Comparison of ENCODE assay signal across 26 cellular contexts in the genomic region with DNA sequence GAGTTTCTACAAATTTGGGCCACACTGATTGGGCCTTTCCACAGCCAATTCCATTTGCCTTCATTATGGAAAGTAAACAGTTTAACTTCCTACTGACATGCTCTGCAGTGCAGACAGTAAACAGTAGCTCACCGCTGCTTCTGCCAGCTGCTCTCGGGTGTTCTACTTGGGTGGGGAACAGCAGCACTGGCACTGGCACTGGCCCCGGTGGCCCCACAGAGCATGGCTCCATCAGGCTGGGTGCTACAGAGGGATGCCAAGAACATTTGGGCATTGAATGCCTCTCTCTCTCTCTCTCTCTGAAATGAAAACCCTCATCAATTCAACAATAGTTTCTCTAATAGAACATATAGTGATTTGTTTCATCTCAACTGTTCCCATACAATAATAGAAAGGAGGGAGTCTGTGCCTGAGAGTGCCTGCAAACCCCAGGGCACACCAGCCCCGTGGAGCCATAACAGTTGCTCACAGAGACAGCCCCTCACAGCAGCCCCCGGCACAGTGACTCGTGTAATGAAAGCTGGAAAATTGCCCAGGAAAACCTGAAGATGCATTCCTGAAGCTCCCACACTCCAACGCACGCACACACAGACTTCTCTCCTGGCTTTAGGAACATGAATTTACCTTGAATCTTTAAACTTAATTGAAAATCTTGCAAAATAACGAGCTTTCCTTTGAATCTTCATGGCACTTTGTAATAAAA. TPM values are rescaled to one million over a fixed set of nuclear protein-coding genes. Genes with fewer than 3 reads are reported as not detected.
A peak's percentile ranks its signal among the peaks of the same experiment; 100 is the strongest.
DNase-seq lines count a peak whose midpoint lies in the region; ATAC-seq and TF ChIP-seq lines count a peak whose summit lies in the region.
"Had no signal": no experiment of that assay in that cellular context is flagged by ENCODE, and none has a peak within 500 bp of the region (broad histone marks: within the 10 kb centered on the region; RNA-seq: fewer than 3 reads in every experiment).

No MANE protein-coding gene starts in this region.

- H3K27ac Mint-ChIP-seq in activated T-cell treated with anti-CD3 and anti-CD28 coated beads, Interleukin-2, amount 50 U/mL, for 72 hours = no peak overlapping the region
- H3K27ac Mint-ChIP-seq: activated CD8-positive, alpha-beta memory T cell treated with anti-CD3 and anti-CD28 coated beads, Interleukin-2, amount 10 ng/mL, durations not matched to agents 7 days and 5 days; activated naive CD8-positive, alpha-beta T cell treated with anti-CD3 and anti-CD28 coated beads, Interleukin-2, amount 10 ng/mL, durations not matched to agents 7 days and 5 days; activated T-helper 2 cell treated with anti-CD3 and anti-CD28 coated beads, Interferon-gamma antibody, Interleukin-2, Interleukin-4, amounts not matched to agents 10 μg/mL and 5 μg/mL and 100 μg/mL, durations not matched to agents 14 hours and 24 hours and 36 hours; natural killer cell had no signal

- peaks cover 16% of the 10 kb centered on the region for H3K27me3 Mint-ChIP-seq in activated T-cell treated with anti-CD3 and anti-CD28 coated beads, Interleukin-2, amount 50 U/mL, for 72 hours (ENCODE audit: low read depth)

- no peaks in the 10 kb centered on the region for H3K36me3 Mint-ChIP-seq in activated T-cell treated with anti-CD3 and anti-CD28 coated beads, Interleukin-2, amount 50 U/mL, for 72 hours (ENCODE audit: insufficient read depth in 2 of 2)
- H3K36me3 Mint-ChIP-seq: activated CD8-positive, alpha-beta memory T cell treated with anti-CD3 and anti-CD28 coated beads, Interleukin-2, amount 10 ng/mL, durations not matched to agents 7 days and 5 days; activated naive CD8-positive, alpha-beta T cell treated with anti-CD3 and anti-CD28 coated beads, Interleukin-2, amount 10 ng/mL, durations not matched to agents 7 days and 5 days; CD8-positive, alpha-beta memory T cell; natural killer cell had no signal

- BruUV-seq in IMR-90 (replicated peaks; lab: Mats Ljungman, UMichigan) = no TSS peak
- BruUV-seq in mammary epithelial cell (replicated peaks; lab: Mats Ljungman, UMichigan) = no TSS peak

- no peak overlapping the region for H3K14ac ChIP-seq in IMR-90 (replicated peaks; ENCODE audit: low read depth, low read length)
- no peak overlapping the region for H3K14ac ChIP-seq in mesenchymal stem cell (ENCODE audit: low read length in 2 of 2)

- H3K27ac ChIP-seq in IMR-90 (ENCODE audit: insufficient read depth, low read length) (no peak overlapping the region), mammary epithelial cell (ENCODE audit: insufficient read depth, low read depth, low read length) (peak overlapping the region; percentile 47), mesenchymal stem cell (ENCODE audit: low read length, poor library complexity, severe bottlenecking) (no peak overlapping the region), smooth muscle cell (ENCODE audit: low read depth) (no peak overlapping the region)
- H3K27ac ChIP-seq: dorsolateral prefrontal cortex, gastrocnemius medialis, tibial artery had no signal

- no peak overlapping the region for H3K56ac ChIP-seq in IMR-90 (ENCODE audit: extremely low read depth, insufficient read depth, low read length)

- peak overlapping the region; percentile 70 for H2AFZ ChIP-seq in IMR-90 (replicated peaks; ENCODE audit: low read length, poor library complexity)
- H2AFZ ChIP-seq in mammary epithelial cell (ENCODE audit: low read depth, low read length) = peak overlapping the region; percentile 88
- no peak overlapping the region for H2AFZ ChIP-seq in mesenchymal stem cell (ENCODE audit: low read depth, low read length)
- H2AFZ ChIP-seq in smooth muscle cell (ENCODE audit: low read depth) = no peak overlapping the region

- H3K36me3 ChIP-seq in IMR-90 (ENCODE audit: control insufficient read depth, insufficient read depth, low read length) (no peaks in the 10 kb centered on the region), mammary epithelial cell (ENCODE audit: insufficient read depth, low read length) (no peaks in the 10 kb centered on the region), mesenchymal stem cell (ENCODE audit: control insufficient read depth in 1 of 2, insufficient read depth in 2 of 2, low read depth in 1 of 2, low read length in 2 of 2) (no peaks in the 10 kb centered on the region), smooth muscle cell (ENCODE audit: low read depth) (no peaks in the 10 kb centered on the region)
- H3K36me3 ChIP-seq: gastrocnemius medialis, tibial artery had no signal

- H3K79me2 ChIP-seq in mammary epithelial cell (ENCODE audit: insufficient read depth, low read length) = no peaks in the 10 kb centered on the region
- no peaks in the 10 kb centered on the region for H3K79me2 ChIP-seq in smooth muscle cell (ENCODE audit: low read depth)

- H2BK12ac ChIP-seq in mesenchymal stem cell (ENCODE audit: low read length in 2 of 2) = no peak overlapping the region

- H3K4me1 Mint-ChIP-seq in activated T-cell treated with anti-CD3 and anti-CD28 coated beads, Interleukin-2, amount 50 U/mL, for 72 hours (ENCODE audit: low read depth) = no peaks in the 10 kb centered on the region
- H3K4me1 Mint-ChIP-seq: activated CD8-positive, alpha-beta memory T cell treated with anti-CD3 and anti-CD28 coated beads, Interleukin-2, amount 10 ng/mL, durations not matched to agents 7 days and 5 days; activated naive CD8-positive, alpha-beta T cell treated with anti-CD3 and anti-CD28 coated beads, Interleukin-2, amount 10 ng/mL, durations not matched to agents 7 days and 5 days; CD8-positive, alpha-beta memory T cell; natural killer cell had no signal

- H3K9me3 ChIP-seq in IMR-90 (ENCODE audit: control insufficient read depth, insufficient read depth, low read length) (no peaks in the 10 kb centered on the region), mammary epithelial cell (replicated peaks; ENCODE audit: insufficient read depth, low read length) (no peaks in the 10 kb centered on the region), mesenchymal stem cell (ENCODE audit: control insufficient read depth, low read length) (peaks cover 6% of the 10 kb centered on the region), smooth muscle cell (replicated peaks; ENCODE audit: low read depth) (no peaks in the 10 kb centered on the region)
- H3K9me3 ChIP-seq: gastrocnemius medialis had no signal

- H3K4me2 ChIP-seq in IMR-90 (ENCODE audit: low read depth, low read length) = peak overlapping the region; percentile 44
- peak overlapping the region; percentile 34 for H3K4me2 ChIP-seq in mammary epithelial cell (ENCODE audit: insufficient read depth, low read depth, low read length)
- peak overlapping the region; percentile 18 for H3K4me2 ChIP-seq in mesenchymal stem cell (ENCODE audit: low read length, poor library complexity, severe bottlenecking)
- no peak overlapping the region for H3K4me2 ChIP-seq in smooth muscle cell

- H3K18ac ChIP-seq in IMR-90 (ENCODE audit: low read depth, low read length) (no peak overlapping the region), mesenchymal stem cell (ENCODE audit: low read depth in 1 of 2, low read length in 2 of 2) (no peak overlapping the region)

- POLR2A ChIA-PET in IMR-90 (lab: Charles Lee; ENCODE audit: unreplicated experiment) = interaction anchor here (0.6 kb wide), 1 partner anchor 10 kb away, joined by 5 read pairs; no protein-coding TSS in a partner anchor

- H3K4ac ChIP-seq in IMR-90 (ENCODE audit: low read depth, low read length) (no peak overlapping the region), mesenchymal stem cell (ENCODE audit: low read depth in 1 of 2, low read length in 2 of 2) (no peak overlapping the region)

- H2BK15ac ChIP-seq in IMR-90 (ENCODE audit: low read depth, low read length) (no peak overlapping the region), mesenchymal stem cell (ENCODE audit: low read depth, poor library complexity, severe bottlenecking) (no peak overlapping the region)

- H3K23ac ChIP-seq in IMR-90 (ENCODE audit: low read depth, low read length) = no peak overlapping the region
- no peak overlapping the region for H3K23ac ChIP-seq in mesenchymal stem cell (ENCODE audit: low read length in 2 of 2)

- intact Hi-C loops in IMR-90 (cut with micrococcal nuclease) = no loop called here
- intact Hi-C loops in mammary epithelial cell (cut with micrococcal nuclease) = loop anchor here (2.0 kb wide), 1 partner anchor 150 kb away; no protein-coding TSS in a partner anchor

- TF ChIP-seq RAD21 in IMR-90 (IDR thresholded peaks at IDR 0.05; ENCODE audit: low read length) = no peak

- DNase-seq in Daoy (ENCODE audit: low read depth) (peak; percentile 36), IMR-90 (no peak), mammary epithelial cell (peak; percentile 64), mesenchymal stem cell (no peak), activated T-cell treated with anti-CD3 and anti-CD28 coated beads for 4 hours (no peak), smooth muscle cell (lab: John Stamatoyannopoulos, UW; ENCODE audit: unreplicated experiment) (no peak)
- no peak for DNase-seq in activated T-cell treated with anti-CD3 and anti-CD28 coated beads, Interleukin-2, amount 50 U/mL, for 72 hours
- DNase-seq: activated CD4-positive, alpha-beta T cell treated with anti-CD3 and anti-CD28 coated beads for 4 hours; activated CD8-positive, alpha-beta memory T cell treated with anti-CD3 and anti-CD28 coated beads, Interleukin-2, amount 10 ng/mL, durations not matched to agents 7 days and 5 days; activated naive CD8-positive, alpha-beta T cell treated with anti-CD3 and anti-CD28 coated beads, Interleukin-2, amount 10 ng/mL, durations not matched to agents 7 days and 5 days; CD8-positive, alpha-beta memory T cell; central memory CD4-positive, alpha-beta T cell; dorsolateral prefrontal cortex; EL; gastrocnemius medialis; H7; natural killer cell; NCI-H187 treated with DMSO at 0.1 percent for 48 hours; NCI-H524; stimulated activated CD4-positive, alpha-beta T cell treated with anti-CD3 and anti-CD28 coated beads, Interleukin-2, amount 100 ng/mL, for 24 hours; stimulated activated naive CD4-positive, alpha-beta T cell; SW 1271; tibial artery had no signal

- TF ChIP-seq POLR2A in IMR-90 (IDR thresholded peaks at IDR 0.05; ENCODE audit: low read depth, low read length) = no peak

- H3K4me3 Mint-ChIP-seq in activated T-cell treated with anti-CD3 and anti-CD28 coated beads, Interleukin-2, amount 50 U/mL, for 72 hours = no peak overlapping the region
- H3K4me3 Mint-ChIP-seq: activated CD8-positive, alpha-beta memory T cell treated with anti-CD3 and anti-CD28 coated beads, Interleukin-2, amount 10 ng/mL, durations not matched to agents 7 days and 5 days; activated naive CD8-positive, alpha-beta T cell treated with anti-CD3 and anti-CD28 coated beads, Interleukin-2, amount 10 ng/mL, durations not matched to agents 7 days and 5 days; CD8-positive, alpha-beta memory T cell; natural killer cell had no signal

- dilution Hi-C loops in IMR-90 (cut with HindIII; ENCODE audit: low sequenced_read_pairs, unreplicated experiment) (no loop called here), mammary epithelial cell (cut with HindIII; ENCODE audit: low sequenced_read_pairs) (no loop called here)

- ATAC-seq in IMR-90 (ENCODE audit: low read depth) = no peak
- no peak for ATAC-seq in activated T-cell treated with anti-CD3 and anti-CD28 coated beads, Interleukin-2, amount 50 U/mL, for 72 hours (replicated peaks in 1 of 2)
- ATAC-seq: activated CD8-positive, alpha-beta memory T cell treated with anti-CD3 and anti-CD28 coated beads, Interleukin-2, amount 10 ng/mL, durations not matched to agents 7 days and 5 days; gastrocnemius medialis; natural killer cell had no signal

- no peak overlapping the region for H2BK20ac ChIP-seq in IMR-90 (ENCODE audit: low read depth, low read length)

- CTCF ChIA-PET in IMR-90 (lab: Yijun Ruan, JAX) = no interaction called here
- CTCF ChIA-PET in mammary epithelial cell (lab: Charles Lee; ENCODE audit: low non-redundant PET) = no interaction called here

- no peak overlapping the region for H4K5ac ChIP-seq in IMR-90 (ENCODE audit: low read depth, low read length)

- H3K9me3 Mint-ChIP-seq in activated T-cell treated with anti-CD3 and anti-CD28 coated beads, Interleukin-2, amount 50 U/mL, for 72 hours = no peaks in the 10 kb centered on the region
- H3K9me3 Mint-ChIP-seq: activated naive CD8-positive, alpha-beta T cell treated with anti-CD3 and anti-CD28 coated beads, Interleukin-2, amount 10 ng/mL, durations not matched to agents 7 days and 5 days; activated T-helper 2 cell treated with anti-CD3 and anti-CD28 coated beads, Interferon-gamma antibody, Interleukin-2, Interleukin-4, amounts not matched to agents 10 μg/mL and 5 μg/mL and 100 μg/mL, durations not matched to agents 14 hours and 24 hours and 36 hours; CD8-positive, alpha-beta memory T cell; natural killer cell had no signal

- no peak overlapping the region for H4K91ac ChIP-seq in IMR-90 (ENCODE audit: insufficient read depth, low read depth, low read length)
- no peak overlapping the region for H4K91ac ChIP-seq in mesenchymal stem cell (ENCODE audit: low read length)

- H4K8ac ChIP-seq in IMR-90 (ENCODE audit: low read depth in 2 of 2, low read length in 2 of 2) (no peak overlapping the region), mesenchymal stem cell (ENCODE audit: low read length) (no peak overlapping the region)

- H3K4me3 ChIP-seq in IMR-90 (ENCODE audit: insufficient read depth, low read depth, low read length) (no peak overlapping the region), mammary epithelial cell (replicated peaks in 1 of 3; ENCODE audit: insufficient read depth in 1 of 3, low read depth in 2 of 3, low read length in 3 of 3) (no peak overlapping the region), mesenchymal stem cell (ENCODE audit: insufficient read depth in 1 of 2, low read depth in 1 of 2, low read length in 2 of 2) (no peak overlapping the region), smooth muscle cell (no peak overlapping the region)
- H3K4me3 ChIP-seq: dorsolateral prefrontal cortex, gastrocnemius medialis, tibial artery had no signal

- H2BK120ac ChIP-seq in IMR-90 (ENCODE audit: low read depth, low read length) (no peak overlapping the region), mesenchymal stem cell (ENCODE audit: low read depth, low read length) (no peak overlapping the region)

- H3K4me1 ChIP-seq in IMR-90 (ENCODE audit: control insufficient read depth, insufficient read depth, low read length) (no peaks in the 10 kb centered on the region), mammary epithelial cell (ENCODE audit: insufficient read depth, low read length) (peaks cover 36% of the 10 kb centered on the region), mesenchymal stem cell (ENCODE audit: control insufficient read depth, insufficient read depth, low read depth, low read length) (peaks cover 5% of the 10 kb centered on the region), smooth muscle cell (ENCODE audit: low read depth) (no peaks in the 10 kb centered on the region)
- H3K4me1 ChIP-seq: gastrocnemius medialis, tibial artery had no signal

- H3K9me1 ChIP-seq in IMR-90 (ENCODE audit: insufficient read depth, low read length) = no peaks in the 10 kb centered on the region

- H2AK5ac ChIP-seq in IMR-90 (ENCODE audit: low read depth, low read length) (no peak overlapping the region), mesenchymal stem cell (ENCODE audit: low read length, severe bottlenecking) (no peak overlapping the region)

- WGBS in IMR-90 (ENCODE audit: extremely low coverage in 2 of 2, insufficient read length in 1 of 2), 2 experiments = no CpG with 5 or more reads among the region's 9 CpGs
- 12% methylated on average over 9 of the region's 9 CpGs for WGBS in mammary epithelial cell (ENCODE audit: low coverage, missing lambda C conversion rate)
- WGBS in mesenchymal stem cell = 68% methylated on average over 8 of the region's 9 CpGs
- 60% methylated on average over 9 of the region's 9 CpGs for WGBS in smooth muscle cell (ENCODE audit: low lambda C conversion rate)

- in situ Hi-C loops in IMR-90 (cut with MboI; ENCODE audit: low sequenced_read_pairs) (no loop called here), mammary epithelial cell (cut with MboI; ENCODE audit: low sequenced_read_pairs in 2 of 2) (no loop called here)

- H2BK5ac ChIP-seq in IMR-90 (ENCODE audit: low read depth, low read length, poor library complexity, severe bottlenecking) = no peak overlapping the region
- H2BK5ac ChIP-seq in mesenchymal stem cell (ENCODE audit: low read depth, low read length, poor library complexity, severe bottlenecking) = no peak overlapping the region

- H3K79me1 ChIP-seq in IMR-90 (ENCODE audit: low read depth in 1 of 2, low read length in 2 of 2) (no peaks in the 10 kb centered on the region), mesenchymal stem cell (replicated peaks; ENCODE audit: low read length, poor library complexity, severe bottlenecking) (no peaks in the 10 kb centered on the region)

- H3K9ac ChIP-seq in IMR-90 (ENCODE audit: low read depth, low read length) (no peak overlapping the region), mammary epithelial cell (ENCODE audit: insufficient read depth, low read length) (peak overlapping the region; percentile 1), mesenchymal stem cell (ENCODE audit: low read length) (no peak overlapping the region), smooth muscle cell (ENCODE audit: low read depth) (no peak overlapping the region)

- TF ChIP-seq CTCF in IMR-90 (conservative IDR thresholded peaks at IDR 0.05; ENCODE audit: low read depth, low read length) (no peak), mammary epithelial cell (conservative IDR thresholded peaks at IDR 0.05 in 1 of 2, IDR thresholded peaks at IDR 0.05 in 1 of 2; ENCODE audit: extremely low read depth in 1 of 2, insufficient read depth in 1 of 2, low read depth in 1 of 2, low read length in 2 of 2) (no peak), smooth muscle cell (IDR thresholded peaks at IDR 0.05; ENCODE audit: borderline replicate concordance, insufficient read depth, poor library complexity, severe bottlenecking) (no peak)

- H2AK9ac ChIP-seq in IMR-90 (replicated peaks; ENCODE audit: low read depth, low read length, poor library complexity) = no peak overlapping the region

- peaks cover 30% of the 10 kb centered on the region for H3K27me3 ChIP-seq in IMR-90 (ENCODE audit: control insufficient read depth, insufficient read depth, low read length)
- no peaks in the 10 kb centered on the region for H3K27me3 ChIP-seq in mammary epithelial cell (ENCODE audit: insufficient read depth, low read length)
- H3K27me3 ChIP-seq in mesenchymal stem cell (ENCODE audit: control insufficient read depth in 1 of 2, insufficient read depth in 1 of 2, low read length in 2 of 2) = peaks cover 13 to 43% of the 10 kb centered on the region in 2 experiments
- no peaks in the 10 kb centered on the region for H3K27me3 ChIP-seq in smooth muscle cell (ENCODE audit: low read depth)

- no peaks in the 10 kb centered on the region for H3F3A ChIP-seq in smooth muscle cell (ENCODE audit: low read depth)

- H4K20me1 ChIP-seq in IMR-90 (ENCODE audit: insufficient read depth, low read length) = no peaks in the 10 kb centered on the region
- no peaks in the 10 kb centered on the region for H4K20me1 ChIP-seq in mammary epithelial cell (ENCODE audit: insufficient read depth, low read length)
- no peaks in the 10 kb centered on the region for H4K20me1 ChIP-seq in smooth muscle cell (ENCODE audit: low read depth)

RNA-seq across cellular contexts. Expression of a gene that starts 38.2 kb away (rescaled TPM):
- total RNA-seq in Daoy (2014; rRNA removed; shearing (Covaris generic)) = not detected in 2 replicates
- total RNA-seq in IMR-90 (2012; rRNA removed) = not detected in 2 replicates
- not detected in 2 replicates for polyA plus RNA-seq in IMR-90 (2012; rRNA removed)
- polyA plus RNA-seq in IMR-90 (2012; cell fraction: cytosol; rRNA removed) = not detected in 2 replicates
- polyA plus RNA-seq in IMR-90 (2012; cell fraction: nucleus; rRNA removed; ENCODE audit: low replicate concordance) = not detected in 2 replicates
- 10 to 100 TPM in 1 of 2 donors, 1 to 10 TPM in 1; 2.1 to 27.5 TPM for total RNA-seq in mammary epithelial cell
- 1.4 TPM for polyA plus RNA-seq in mammary epithelial cell
- polyA minus RNA-seq in mammary epithelial cell = not detected
- not detected for polyA plus RNA-seq in mesenchymal stem cell (2013, experiment 1 of 2)
- not detected for polyA plus RNA-seq in mesenchymal stem cell (2013, experiment 2 of 2)
- 1 to 10 TPM; 4.0 to 9.5 TPM for total RNA-seq in activated T-cell treated with anti-CD3 and anti-CD28 coated beads, Interleukin-2, amount 50 U/mL, for 72 hours
- 35.3 and 55.6 TPM in 2 replicates for total RNA-seq in smooth muscle cell
- polyA plus RNA-seq in smooth muscle cell = 8.4 and 14.7 TPM in 2 replicates
- total RNA-seq: epithelial cell of proximal tubule, gastrocnemius medialis, H7, mesenteric fat pad had no signal
- polyA plus RNA-seq: CD8-positive, alpha-beta memory T cell had no signal

Comparison
In these comparisons a context has a peak if more than half of its experiments do, and no peak if none do; other contexts are left out.
1. DNase-seq: peak in Daoy (single experiment) and mammary epithelial cell (single experiment); none in IMR-90 (single experiment), mesenchymal stem cell (single experiment), activated T-cell treated with anti-CD3 and anti-CD28 coated beads for 4 hours (single experiment), activated T-cell treated with anti-CD3 and anti-CD28 coated beads, Interleukin-2, amount 50 U/mL, for 72 hours (0 of 2) and smooth muscle cell (single experiment).
2. H2AFZ ChIP-seq: peak in IMR-90 (single experiment) and mammary epithelial cell (single experiment); none in mesenchymal stem cell (single experiment) and smooth muscle cell (single experiment).